In the genomic region with DNA sequence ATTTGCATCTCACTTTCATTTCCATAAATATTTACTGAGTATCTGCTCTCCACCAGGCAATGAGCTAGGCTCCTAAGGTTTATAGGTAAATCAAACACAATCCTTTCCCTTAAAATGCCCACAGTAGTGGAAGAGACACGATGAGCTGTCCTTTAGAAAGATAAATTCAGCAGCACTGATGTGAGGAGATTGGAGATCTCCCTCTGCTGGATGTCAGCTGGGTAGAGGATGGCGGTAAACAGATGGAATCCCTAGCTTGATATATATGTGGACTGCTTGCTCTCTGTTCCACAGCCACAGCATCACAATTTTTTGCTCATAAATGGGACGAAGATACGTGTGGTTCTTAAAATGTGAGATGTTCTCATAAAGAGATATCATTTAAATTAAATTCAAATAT, we compare ENCODE assay signal across 1 cellular context.
TF ChIP-seq lines count a peak whose summit lies in the region.

No MANE protein-coding gene starts in this region.

TF ChIP-seq in H1, 55 proteins besides CTCF, POLR2A, EP300 and RAD21:
- TF ChIP-seq SRF (IDR thresholded peaks at IDR 0.05; ENCODE audit: low read depth, low read length) (no peak), NANOG (IDR thresholded peaks at IDR 0.05; ENCODE audit: insufficient read depth, low read depth, low read length, poor library complexity, severe bottlenecking) (no peak), CTBP2 (IDR thresholded peaks at IDR 0.05; ENCODE audit: borderline replicate concordance, insufficient read depth, insufficient read length, low read length) (no peak), EZH2 (IDR thresholded peaks at IDR 0.05; ENCODE audit: low read depth, low read length, severe bottlenecking) (no peak), RNF2 (IDR thresholded peaks at IDR 0.05; ENCODE audit: borderline replicate concordance, low read depth, low read length, missing control alignments, poor library complexity, severe bottlenecking) (no peak), NRF1 (IDR thresholded peaks at IDR 0.05; ENCODE audit: low read depth, low read length) (no peak), POU5F1 (IDR thresholded peaks at IDR 0.05; ENCODE audit: low read depth, low read length) (no peak), RBBP5 (IDR thresholded peaks at IDR 0.05; ENCODE audit: borderline replicate concordance, low read depth, low read length) (no peak), GABPA (IDR thresholded peaks at IDR 0.05; ENCODE audit: borderline replicate concordance, insufficient read depth, low read length) (no peak)
- TF ChIP-seq, protein P1, sequence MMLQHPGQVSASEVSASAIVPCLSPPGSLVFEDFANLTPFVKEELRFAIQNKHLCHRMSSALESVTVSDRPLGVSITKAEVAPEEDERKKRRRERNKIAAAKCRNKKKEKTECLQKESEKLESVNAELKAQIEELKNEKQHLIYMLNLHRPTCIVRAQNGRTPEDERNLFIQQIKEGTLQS (IDR thresholded peaks at IDR 0.05; ENCODE audit: insufficient read depth, low read depth, low read length) = no peak
